ENCODE assay signal across 8 cellular contexts in the genomic region with DNA sequence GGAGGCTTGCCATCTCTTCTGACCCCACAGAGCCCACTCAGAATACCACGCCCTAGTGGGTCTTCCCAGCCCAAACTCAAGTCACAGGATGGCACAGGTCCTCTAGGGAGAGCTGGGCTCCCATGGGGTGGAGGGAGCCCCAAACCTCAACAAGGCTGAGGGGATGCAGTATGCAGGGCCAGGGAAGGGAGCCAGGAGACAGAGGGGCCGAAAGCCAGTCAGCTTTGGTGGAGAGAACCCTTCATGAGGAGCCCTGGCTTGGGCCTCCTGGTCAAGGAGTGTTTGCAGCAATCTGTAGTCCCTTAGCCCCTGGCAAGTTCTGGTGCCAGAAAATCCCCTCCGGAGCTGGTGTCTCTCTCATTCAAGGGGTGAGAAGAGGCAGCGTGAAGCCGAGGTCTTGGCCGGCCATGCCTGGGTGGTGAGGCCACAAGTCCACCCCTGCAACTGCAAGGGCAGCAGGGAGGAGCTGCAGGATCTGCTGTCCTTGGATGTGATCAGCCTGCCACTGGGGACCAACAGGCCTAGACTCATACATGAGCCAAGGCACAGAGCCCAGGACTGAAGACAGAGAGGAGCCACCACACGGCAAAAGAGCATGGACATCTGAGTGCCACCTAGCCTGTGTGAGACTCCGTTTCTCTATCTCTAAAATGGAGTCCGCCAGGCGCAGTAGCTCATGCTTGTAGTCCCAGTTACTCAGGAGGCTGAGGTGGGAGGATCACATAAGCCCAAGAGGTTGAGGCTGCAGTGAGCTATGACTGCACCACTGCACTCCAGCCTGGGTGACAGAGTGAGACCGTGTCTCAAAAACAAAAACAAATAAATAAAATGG. TPM values are rescaled to one million over a fixed set of nuclear protein-coding genes. Genes with fewer than 3 reads are reported as not detected.
DNase-seq lines count a peak whose midpoint lies in the region; ATAC-seq and TF ChIP-seq lines count a peak whose summit lies in the region.

No MANE protein-coding gene starts in this region.

- H3K4me3 ChIP-seq in skeletal muscle satellite cell (ENCODE audit: low read length) = no peak overlapping the region

- H3K27me3 ChIP-seq in skeletal muscle satellite cell (ENCODE audit: control insufficient read depth, insufficient read depth, low read length) = no peaks in the 10 kb centered on the region

- peak overlapping the region; percentile 37 for H3K9ac ChIP-seq in skeletal muscle satellite cell (ENCODE audit: low read depth, low read length)

- peak; percentile 54 for DNase-seq in activated CD8-positive, alpha-beta memory T cell treated with anti-CD3 and anti-CD28 coated beads for 24 hours
- peak; percentile 76 for DNase-seq in cardiac septum (ENCODE audit: low spot score)
- no peak for DNase-seq in NOMO-1 treated with dmso at 0.1 percent for 144 hours (lab: John Stamatoyannopoulos, UW; ENCODE audit: unreplicated experiment)
- DNase-seq in DMS153 treated with DMSO at 0.1 percent for 48 hours (lab: John Stamatoyannopoulos, UW; ENCODE audit: unreplicated experiment) = no peak
- DNase-seq in retina = no peak

- peak; percentile 10 for TF ChIP-seq POLR2A in GM18505 (IDR thresholded peaks at IDR 0.05; ENCODE audit: borderline replicate concordance, extremely low read depth, insufficient read depth, insufficient read length)

- peaks cover 63% of the 10 kb centered on the region for H3K4me1 ChIP-seq in skeletal muscle satellite cell (ENCODE audit: control insufficient read depth, insufficient read depth, low read length)

- no peak for ATAC-seq in GM18505 (IDR thresholded peaks at IDR 0.05; ENCODE audit: unreplicated experiment)
- no peak for ATAC-seq in GM19467 (IDR thresholded peaks at IDR 0.05; ENCODE audit: unreplicated experiment)

- H3K4me2 ChIP-seq in skeletal muscle satellite cell (ENCODE audit: low read length) = peak overlapping the region; percentile 2

- H3K36me3 ChIP-seq in skeletal muscle satellite cell (ENCODE audit: insufficient read depth, low read length) = peaks cover 55% of the 10 kb centered on the region

- intact Hi-C loops in cardiac septum (cut with DNase I) = no loop called here

- no peaks in the 10 kb centered on the region for H3K9me3 ChIP-seq in skeletal muscle satellite cell (replicated peaks; ENCODE audit: low read length)

RNA-seq across cellular contexts. Expression of a gene that starts 24.1 kb away (rescaled TPM):
- total RNA-seq in cardiac septum = 668 TPM
- 147 and 206 TPM in 2 replicates for total RNA-seq in skeletal muscle satellite cell (2012; rRNA removed)

RNA-seq across cellular contexts. Expression of a gene that starts 52.2 kb away (rescaled TPM):
- total RNA-seq in cardiac septum = 9,850 TPM
- 6,738 and 7,377 TPM in 2 replicates for total RNA-seq in skeletal muscle satellite cell (2012; rRNA removed)

Comparison
In these comparisons a context has a peak if more than half of its experiments do, and no peak if none do; other contexts are left out.
1. DNase-seq: peak in activated CD8-positive, alpha-beta memory T cell treated with anti-CD3 and anti-CD28 coated beads for 24 hours (single experiment) and cardiac septum (single experiment); none in NOMO-1 treated with dmso at 0.1 percent for 144 hours (single experiment), DMS153 treated with DMSO at 0.1 percent for 48 hours (single experiment) and retina (single experiment).